ENCODE assay signal across 7 cellular contexts in the genomic region with DNA sequence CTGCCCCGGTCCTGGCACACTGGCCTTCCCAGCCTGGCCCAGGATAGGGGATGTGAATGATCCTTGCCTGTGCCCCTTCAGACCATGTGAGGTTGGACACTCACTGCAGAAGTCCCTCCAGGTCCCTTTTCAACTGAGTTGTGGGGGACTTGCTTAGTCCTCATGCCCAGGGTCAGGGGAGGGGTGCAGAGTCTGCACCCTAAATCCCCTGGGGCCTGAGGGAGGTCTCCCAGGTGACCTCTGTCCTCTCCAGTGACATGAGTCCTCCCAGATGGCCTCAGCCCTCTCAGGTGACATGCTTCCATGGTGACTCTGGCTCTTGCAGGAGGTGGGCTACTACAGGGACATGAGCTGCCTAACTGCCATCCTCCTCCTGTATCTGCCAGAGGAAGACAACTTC.
DNase-seq lines count a peak whose midpoint lies in the region; ATAC-seq, FAIRE-seq and TF ChIP-seq lines count a peak whose summit lies in the region.
"Not testable (repeated sequence)": the region's sequence is repeated elsewhere in the genome, so short reads cannot be mapped to it uniquely, and the experiment has no call there.

No MANE protein-coding gene starts in this region.

- not testable (repeated sequence) for H3K4me3 ChIP-seq in kidney (ENCODE audit: low read length in 2 of 2); upper lobe of right lung

- intact Hi-C loops in activated CD4-positive, alpha-beta T cell treated with anti-CD3 and anti-CD28 coated beads, Interleukin-2, amount 10 ng/mL, durations not matched to agents 24 days and 14 days (cut with micrococcal nuclease); kidney (cut with DNase I); upper lobe of right lung (cut with DNase I): not testable (repeated sequence)

- DNase-seq in activated CD4-positive, alpha-beta T cell treated with anti-CD3 and anti-CD28 coated beads, Interleukin-2, amount 10 ng/mL, durations not matched to agents 24 days and 14 days, result peak; percentile 51
- DNase-seq in activated CD8-positive, alpha-beta memory T cell treated with anti-CD3 and anti-CD28 coated beads, Interleukin-2, amount 10 ng/mL, durations not matched to agents 7 days and 5 days, result peak; percentile 37
- DNase-seq in activated naive CD8-positive, alpha-beta T cell treated with anti-CD3 and anti-CD28 coated beads, Interleukin-2, amount 10 ng/mL, durations not matched to agents 7 days and 5 days, result peak; percentile 24
- DNase-seq in kidney (peak; percentile 4), osteocyte (ENCODE audit: extremely low spot score, unreplicated experiment) (peak; percentile 66), upper lobe of right lung (peak; percentile 45), ureter (ENCODE audit: low spot score) (peak; percentile 15)

- H3K9me3 Mint-ChIP-seq in activated CD4-positive, alpha-beta T cell treated with anti-CD3 and anti-CD28 coated beads, Interleukin-2, amount 10 ng/mL, durations not matched to agents 24 days and 14 days; activated CD8-positive, alpha-beta memory T cell treated with anti-CD3 and anti-CD28 coated beads, Interleukin-2, amount 10 ng/mL, durations not matched to agents 7 days and 5 days (ENCODE audit: low read depth); activated naive CD8-positive, alpha-beta T cell treated with anti-CD3 and anti-CD28 coated beads, Interleukin-2, amount 10 ng/mL, durations not matched to agents 7 days and 5 days; osteocyte (ENCODE audit: unreplicated experiment): not testable (repeated sequence)

- H3K36me3 Mint-ChIP-seq in activated CD4-positive, alpha-beta T cell treated with anti-CD3 and anti-CD28 coated beads, Interleukin-2, amount 10 ng/mL, durations not matched to agents 24 days and 14 days (ENCODE audit: low read depth); activated CD8-positive, alpha-beta memory T cell treated with anti-CD3 and anti-CD28 coated beads, Interleukin-2, amount 10 ng/mL, durations not matched to agents 7 days and 5 days; activated naive CD8-positive, alpha-beta T cell treated with anti-CD3 and anti-CD28 coated beads, Interleukin-2, amount 10 ng/mL, durations not matched to agents 7 days and 5 days; osteocyte (ENCODE audit: unreplicated experiment): not testable (repeated sequence)

- CTCF ChIA-PET in activated CD8-positive, alpha-beta memory T cell treated with anti-CD3 and anti-CD28 coated beads, Interleukin-2, amount 10 ng/mL, durations not matched to agents 7 days and 5 days (lab: Charles Lee), result not testable (repeated sequence)

- not testable (repeated sequence) for H3K36me3 ChIP-seq in kidney (ENCODE audit: control insufficient read depth in 1 of 2, insufficient read depth in 2 of 2, low read length in 2 of 2); upper lobe of right lung

- H3K27me3 Mint-ChIP-seq in activated CD4-positive, alpha-beta T cell treated with anti-CD3 and anti-CD28 coated beads, Interleukin-2, amount 10 ng/mL, durations not matched to agents 24 days and 14 days; activated CD8-positive, alpha-beta memory T cell treated with anti-CD3 and anti-CD28 coated beads, Interleukin-2, amount 10 ng/mL, durations not matched to agents 7 days and 5 days; activated naive CD8-positive, alpha-beta T cell treated with anti-CD3 and anti-CD28 coated beads, Interleukin-2, amount 10 ng/mL, durations not matched to agents 7 days and 5 days; osteocyte (ENCODE audit: unreplicated experiment): not testable (repeated sequence)

- TF ChIP-seq CTCF in kidney (IDR thresholded peaks at IDR 0.05; ENCODE audit: borderline replicate concordance, extremely low read depth, insufficient read depth); osteocyte (IDR thresholded peaks at IDR 0.05); upper lobe of right lung (IDR thresholded peaks at IDR 0.05): not testable (repeated sequence)

- not testable (repeated sequence) for H3K4me1 ChIP-seq in kidney (ENCODE audit: control insufficient read depth in 1 of 2, insufficient read depth in 1 of 2, low read depth in 1 of 2, low read length in 2 of 2); upper lobe of right lung

- not testable (repeated sequence) for FAIRE-seq in kidney (lab: Jason Lieb, UNC)

- not testable (repeated sequence) for H3K4me1 Mint-ChIP-seq in activated CD4-positive, alpha-beta T cell treated with anti-CD3 and anti-CD28 coated beads, Interleukin-2, amount 10 ng/mL, durations not matched to agents 24 days and 14 days; activated CD8-positive, alpha-beta memory T cell treated with anti-CD3 and anti-CD28 coated beads, Interleukin-2, amount 10 ng/mL, durations not matched to agents 7 days and 5 days; activated naive CD8-positive, alpha-beta T cell treated with anti-CD3 and anti-CD28 coated beads, Interleukin-2, amount 10 ng/mL, durations not matched to agents 7 days and 5 days; osteocyte (ENCODE audit: unreplicated experiment)

- not testable (repeated sequence) for ATAC-seq in activated CD8-positive, alpha-beta memory T cell treated with anti-CD3 and anti-CD28 coated beads, Interleukin-2, amount 10 ng/mL, durations not matched to agents 7 days and 5 days; activated naive CD8-positive, alpha-beta T cell treated with anti-CD3 and anti-CD28 coated beads, Interleukin-2, amount 10 ng/mL, durations not matched to agents 7 days and 5 days (ENCODE audit: low read depth); upper lobe of right lung

- not testable (repeated sequence) for H3K27ac ChIP-seq in kidney (ENCODE audit: low read depth in 2 of 2, low read length in 2 of 2); upper lobe of right lung

- not testable (repeated sequence) for H3K27ac Mint-ChIP-seq in activated CD4-positive, alpha-beta T cell treated with anti-CD3 and anti-CD28 coated beads, Interleukin-2, amount 10 ng/mL, durations not matched to agents 24 days and 14 days; activated CD8-positive, alpha-beta memory T cell treated with anti-CD3 and anti-CD28 coated beads, Interleukin-2, amount 10 ng/mL, durations not matched to agents 7 days and 5 days; activated naive CD8-positive, alpha-beta T cell treated with anti-CD3 and anti-CD28 coated beads, Interleukin-2, amount 10 ng/mL, durations not matched to agents 7 days and 5 days; osteocyte (ENCODE audit: unreplicated experiment)

- not testable (repeated sequence) for H3K9me3 ChIP-seq in kidney (ENCODE audit: control insufficient read depth in 1 of 2, low read length in 2 of 2); upper lobe of right lung

- not testable (repeated sequence) for H3K9ac ChIP-seq in kidney (ENCODE audit: low read length in 2 of 2)

- H3K4me3 Mint-ChIP-seq in activated CD4-positive, alpha-beta T cell treated with anti-CD3 and anti-CD28 coated beads, Interleukin-2, amount 10 ng/mL, durations not matched to agents 24 days and 14 days; activated CD8-positive, alpha-beta memory T cell treated with anti-CD3 and anti-CD28 coated beads, Interleukin-2, amount 10 ng/mL, durations not matched to agents 7 days and 5 days; activated naive CD8-positive, alpha-beta T cell treated with anti-CD3 and anti-CD28 coated beads, Interleukin-2, amount 10 ng/mL, durations not matched to agents 7 days and 5 days; osteocyte (ENCODE audit: unreplicated experiment): not testable (repeated sequence)

- POLR2A ChIA-PET in activated naive CD8-positive, alpha-beta T cell treated with anti-CD3 and anti-CD28 coated beads, Interleukin-2, amount 10 ng/mL, durations not matched to agents 7 days and 5 days (lab: Charles Lee), result not testable (repeated sequence)

- H3K27me3 ChIP-seq in upper lobe of right lung, result not testable (repeated sequence)

Comparison
In these comparisons a context has a peak if more than half of its experiments do, and no peak if none do; other contexts are left out.
1. DNase-seq: peak in every context shown above with its lines; median percentile 66 in osteocyte; 51 in activated CD4-positive, alpha-beta T cell treated with anti-CD3 and anti-CD28 coated beads, Interleukin-2, amount 10 ng/mL, durations not matched to agents 24 days and 14 days; 45 in upper lobe of right lung; 37 in activated CD8-positive, alpha-beta memory T cell treated with anti-CD3 and anti-CD28 coated beads, Interleukin-2, amount 10 ng/mL, durations not matched to agents 7 days and 5 days; 24 in activated naive CD8-positive, alpha-beta T cell treated with anti-CD3 and anti-CD28 coated beads, Interleukin-2, amount 10 ng/mL, durations not matched to agents 7 days and 5 days; 15 in ureter; 4 in kidney.